Comparison of ENCODE assay signal across 22 cellular contexts in the genomic region with DNA sequence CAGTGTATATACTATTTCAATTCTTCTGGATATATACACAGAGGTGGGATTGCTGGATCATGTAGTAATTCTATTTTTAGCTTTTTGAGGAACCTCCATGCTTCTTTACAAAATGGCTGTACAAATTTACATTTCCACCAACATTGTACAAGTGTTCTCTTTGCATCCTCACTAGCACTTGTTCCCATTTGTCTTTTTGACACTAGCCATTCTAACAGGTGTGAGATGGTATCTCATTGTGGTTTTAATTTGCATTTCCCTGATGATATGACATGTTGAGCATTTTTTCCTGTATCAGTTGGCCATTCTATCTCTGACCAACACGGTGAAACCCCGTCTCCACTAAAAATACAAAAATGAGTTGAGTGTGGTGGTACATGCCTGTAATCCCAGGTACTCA.
"Had no signal": no experiment of that assay in that cellular context is flagged by ENCODE, and none has a peak within 500 bp of the region (broad histone marks: within the 10 kb centered on the region; RNA-seq: fewer than 3 reads in every experiment).

No MANE protein-coding gene starts in this region.

- H3K4me1 ChIP-seq: Peyer's patch had no signal

- H3K4me3 ChIP-seq: cardiac muscle cell, Peyer's patch had no signal

- H3K4me1 Mint-ChIP-seq: activated CD4-positive, alpha-beta T cell treated with anti-CD3 and anti-CD28 coated beads, Interleukin-2, amount 10 ng/mL, durations not matched to agents 7 days and 5 days; activated T-helper 17 cell treated with anti-CD3 and anti-CD28 coated beads, Interleukin-2, amount 50 U/mL, for 72 hours had no signal

- H3K36me3 ChIP-seq: brain microvascular endothelial cell, cardiac muscle cell, Peyer's patch had no signal

- H3K27ac Mint-ChIP-seq: activated CD4-positive, alpha-beta memory T cell treated with anti-CD3 and anti-CD28 coated beads for 36 hours; activated CD4-positive, alpha-beta T cell treated with anti-CD3 and anti-CD28 coated beads, Interleukin-2, amount 10 ng/mL, durations not matched to agents 7 days and 5 days; activated naive CD4-positive, alpha-beta T cell treated with anti-CD3 and anti-CD28 coated beads for 36 hours; activated naive CD8-positive, alpha-beta T cell; activated T-helper 17 cell treated with anti-CD3 and anti-CD28 coated beads, Interleukin-2, amount 50 U/mL, for 72 hours; T-helper 1 cell treated with Interleukin-12 subunit alpha and Interleukin-12 subunit beta and Interleukin-4 antibody, amounts not matched to agents 30 μg/mL and 1 μg/mL, for 36 hours had no signal

- H3K27ac ChIP-seq: brain microvascular endothelial cell, cardiac muscle cell, Peyer's patch had no signal

- H3K27me3 ChIP-seq: brain microvascular endothelial cell, Peyer's patch had no signal

- H3K36me3 Mint-ChIP-seq: activated CD4-positive, alpha-beta memory T cell treated with anti-CD3 and anti-CD28 coated beads for 36 hours; activated naive CD8-positive, alpha-beta T cell had no signal

- H3K9me3 Mint-ChIP-seq: activated CD4-positive, alpha-beta memory T cell treated with anti-CD3 and anti-CD28 coated beads for 36 hours; activated CD4-positive, alpha-beta T cell treated with anti-CD3 and anti-CD28 coated beads, Interleukin-2, amount 10 ng/mL, durations not matched to agents 7 days and 5 days; activated naive CD4-positive, alpha-beta T cell treated with anti-CD3 and anti-CD28 coated beads for 36 hours; activated T-helper 17 cell treated with anti-CD3 and anti-CD28 coated beads, Interleukin-2, amount 50 U/mL, for 72 hours; T-helper 1 cell treated with Interleukin-12 subunit alpha and Interleukin-12 subunit beta and Interleukin-4 antibody, amounts not matched to agents 30 μg/mL and 1 μg/mL, for 36 hours had no signal

- H3K9me3 ChIP-seq: Peyer's patch had no signal

- H3K4me3 Mint-ChIP-seq: activated CD4-positive, alpha-beta memory T cell treated with anti-CD3 and anti-CD28 coated beads for 36 hours; activated CD4-positive, alpha-beta T cell treated with anti-CD3 and anti-CD28 coated beads, Interleukin-2, amount 10 ng/mL, durations not matched to agents 7 days and 5 days; activated naive CD4-positive, alpha-beta T cell treated with anti-CD3 and anti-CD28 coated beads for 36 hours; activated naive CD8-positive, alpha-beta T cell; activated T-helper 17 cell treated with anti-CD3 and anti-CD28 coated beads, Interleukin-2, amount 50 U/mL, for 72 hours; T-helper 1 cell treated with Interleukin-12 subunit alpha and Interleukin-12 subunit beta and Interleukin-4 antibody, amounts not matched to agents 30 μg/mL and 1 μg/mL, for 36 hours had no signal

- ATAC-seq: activated T-helper 17 cell treated with anti-CD3 and anti-CD28 coated beads, Interleukin-2, amount 50 U/mL, for 72 hours had no signal

- DNase-seq: activated CD4-positive, alpha-beta memory T cell treated with anti-CD3 and anti-CD28 coated beads for 36 hours; activated CD4-positive, alpha-beta T cell treated with anti-CD3 and anti-CD28 coated beads, Interleukin-2, amount 10 ng/mL, durations not matched to agents 7 days and 5 days; activated CD4-positive, CD25-positive, alpha-beta regulatory T cell; activated CD8-positive, alpha-beta memory T cell treated with anti-CD3 and anti-CD28 coated beads for 24 hours; activated gamma-delta T cell; activated naive CD4-positive, alpha-beta T cell treated with anti-CD3 and anti-CD28 coated beads for 36 hours; activated T-cell treated with anti-CD3 and anti-CD28 coated beads for 4 hours; activated T-cell treated with anti-CD3 and anti-CD28 coated beads, Interleukin-2, amount 50 U/mL, for 48 hours; brain microvascular endothelial cell; NCI-H1048; NCI-H1417; NCI-H1930; NCI-H2171; NCI-H2227 treated with DMSO at 0.1 percent for 48 hours; NCI-H446 treated with DMSO at 0.1 percent for 48 hours; NCI-H69; Peyer's patch; SHP77 had no signal
